Comparison of ENCODE assay signal across 8 cellular contexts in genomic region chr20:51639206-51639832, GRCh38.
DNase-seq lines count a peak whose midpoint lies in the region; ATAC-seq and TF ChIP-seq lines count a peak whose summit lies in the region.

No MANE protein-coding gene starts in this region.

- H3K9me3 ChIP-seq in breast epithelium: no peaks in the 10 kb centered on the region

- no peaks in the 10 kb centered on the region for H3K9me3 Mint-ChIP-seq in activated T-helper 1 cell treated with anti-CD3 and anti-CD28 coated beads, Interleukin-12 subunit alpha, Interleukin-12 subunit beta, Interleukin-2, Interleukin-4 antibody, amounts not matched to agents 30 ng/mL and 10 ng/mL and 1 ng/mL, durations not matched to agents 14 hours and 24 hours and 36 hours

- H3K27ac ChIP-seq in breast epithelium: peak overlapping the region in 1 of 2 donors; percentile 15

- H3K4me3 ChIP-seq in breast epithelium (no peak overlapping the region), kidney epithelial cell (ENCODE audit: low read depth, low read length) (no peak overlapping the region)

- H3K27me3 ChIP-seq in breast epithelium (no peaks in the 10 kb centered on the region), kidney epithelial cell (ENCODE audit: control insufficient read depth, insufficient read depth, low read length) (no peaks in the 10 kb centered on the region)

- TF ChIP-seq CTCF in breast epithelium (IDR thresholded peaks at IDR 0.05) (peak; percentile 30 to 83 (median 75)), kidney epithelial cell (IDR thresholded peaks at IDR 0.05; ENCODE audit: insufficient read depth, low read length, poor library complexity, severe bottlenecking) (peak; percentile 84)

- no peaks in the 10 kb centered on the region for H3K4me1 Mint-ChIP-seq in activated T-helper 1 cell treated with anti-CD3 and anti-CD28 coated beads, Interleukin-12 subunit alpha, Interleukin-12 subunit beta, Interleukin-2, Interleukin-4 antibody, amounts not matched to agents 30 ng/mL and 10 ng/mL and 1 ng/mL, durations not matched to agents 14 hours and 24 hours and 36 hours (ENCODE audit: low read depth)

- H3K4me3 Mint-ChIP-seq in activated T-helper 1 cell treated with anti-CD3 and anti-CD28 coated beads, Interleukin-12 subunit alpha, Interleukin-12 subunit beta, Interleukin-2, Interleukin-4 antibody, amounts not matched to agents 30 ng/mL and 10 ng/mL and 1 ng/mL, durations not matched to agents 14 hours and 24 hours and 36 hours: no peak overlapping the region

- no peaks in the 10 kb centered on the region for H3K36me3 ChIP-seq in breast epithelium
- peaks cover 2% of the 10 kb centered on the region for H3K36me3 ChIP-seq in kidney epithelial cell (ENCODE audit: control insufficient read depth, insufficient read depth, low read length)

- TF ChIP-seq POLR2A in breast epithelium (IDR thresholded peaks at IDR 0.05): no peak

- H3K36me3 Mint-ChIP-seq in activated T-helper 1 cell treated with anti-CD3 and anti-CD28 coated beads, Interleukin-12 subunit alpha, Interleukin-12 subunit beta, Interleukin-2, Interleukin-4 antibody, amounts not matched to agents 30 ng/mL and 10 ng/mL and 1 ng/mL, durations not matched to agents 14 hours and 24 hours and 36 hours (ENCODE audit: low read depth): no peaks in the 10 kb centered on the region

- no peaks in the 10 kb centered on the region for H3K4me1 ChIP-seq in breast epithelium

- no peak overlapping the region for H3K27ac Mint-ChIP-seq in activated T-helper 1 cell treated with anti-CD3 and anti-CD28 coated beads, Interleukin-12 subunit alpha, Interleukin-12 subunit beta, Interleukin-2, Interleukin-4 antibody, amounts not matched to agents 30 ng/mL and 10 ng/mL and 1 ng/mL, durations not matched to agents 14 hours and 24 hours and 36 hours

- no peak for ATAC-seq in GM21737 (IDR thresholded peaks at IDR 0.05; ENCODE audit: unreplicated experiment)

- H3K27me3 Mint-ChIP-seq in activated T-helper 1 cell treated with anti-CD3 and anti-CD28 coated beads, Interleukin-12 subunit alpha, Interleukin-12 subunit beta, Interleukin-2, Interleukin-4 antibody, amounts not matched to agents 30 ng/mL and 10 ng/mL and 1 ng/mL, durations not matched to agents 14 hours and 24 hours and 36 hours (ENCODE audit: insufficient read depth): peaks cover 4% of the 10 kb centered on the region

- DNase-seq in activated T-helper 1 cell treated with Interleukin-2 at 50 U/mL for 16 hours (ENCODE audit: low read depth): peak; percentile 9
- no peak for DNase-seq in activated T-helper 1 cell treated with anti-CD3 and anti-CD28 coated beads, Interleukin-12 subunit alpha, Interleukin-12 subunit beta, Interleukin-2, Interleukin-4 antibody, amounts not matched to agents 30 ng/mL and 10 ng/mL and 1 ng/mL, durations not matched to agents 14 hours and 24 hours and 36 hours (ENCODE audit: low spot score)
- peak; percentile 51 for DNase-seq in NCI-H1092 treated with DMSO at 0.1 percent for 48 hours (lab: John Stamatoyannopoulos, UW)
- peak; percentile 48 for DNase-seq in UCSD-AML1 (lab: John Stamatoyannopoulos, UW; ENCODE audit: unreplicated experiment)
- DNase-seq in breast epithelium (ENCODE audit: low spot score in 2 of 2): peak in 1 of 2 donors; percentile 62
- no peak for DNase-seq in kidney epithelial cell (ENCODE audit: low read depth)
- peak; percentile 70 to 75 for DNase-seq in stimulated activated CD4-positive, alpha-beta T cell treated with anti-CD3 and anti-CD28 coated beads, Interleukin-2, amount 100 ng/mL, for 48 hours

- intact Hi-C loops in activated T-helper 1 cell treated with anti-CD3 and anti-CD28 coated beads, Interleukin-12 subunit alpha, Interleukin-12 subunit beta, Interleukin-2, Interleukin-4 antibody, amounts not matched to agents 30 ng/mL and 10 ng/mL and 1 ng/mL, durations not matched to agents 14 hours and 24 hours and 36 hours (cut with micrococcal nuclease): loop anchor here (1.0 to 10.0 kb wide), 5 partner anchors 125 to 511 kb away; partner anchors contain the start of gene ATP9A
- intact Hi-C loops in breast epithelium (cut with DNase I; ENCODE audit: low total_unique reads): no loop called here

Comparison
In these comparisons a context has a peak if more than half of its experiments do, and no peak if none do; other contexts are left out.
1. DNase-seq: peak in activated T-helper 1 cell treated with Interleukin-2 at 50 U/mL for 16 hours (single experiment), NCI-H1092 treated with DMSO at 0.1 percent for 48 hours (single experiment), UCSD-AML1 (single experiment) and stimulated activated CD4-positive, alpha-beta T cell treated with anti-CD3 and anti-CD28 coated beads, Interleukin-2, amount 100 ng/mL, for 48 hours (2 of 2); none in activated T-helper 1 cell treated with anti-CD3 and anti-CD28 coated beads, Interleukin-12 subunit alpha, Interleukin-12 subunit beta, Interleukin-2, Interleukin-4 antibody, amounts not matched to agents 30 ng/mL and 10 ng/mL and 1 ng/mL, durations not matched to agents 14 hours and 24 hours and 36 hours (single experiment) and kidney epithelial cell (single experiment).